Comparison of ENCODE assay signal across 1 cellular context in the genomic region with DNA sequence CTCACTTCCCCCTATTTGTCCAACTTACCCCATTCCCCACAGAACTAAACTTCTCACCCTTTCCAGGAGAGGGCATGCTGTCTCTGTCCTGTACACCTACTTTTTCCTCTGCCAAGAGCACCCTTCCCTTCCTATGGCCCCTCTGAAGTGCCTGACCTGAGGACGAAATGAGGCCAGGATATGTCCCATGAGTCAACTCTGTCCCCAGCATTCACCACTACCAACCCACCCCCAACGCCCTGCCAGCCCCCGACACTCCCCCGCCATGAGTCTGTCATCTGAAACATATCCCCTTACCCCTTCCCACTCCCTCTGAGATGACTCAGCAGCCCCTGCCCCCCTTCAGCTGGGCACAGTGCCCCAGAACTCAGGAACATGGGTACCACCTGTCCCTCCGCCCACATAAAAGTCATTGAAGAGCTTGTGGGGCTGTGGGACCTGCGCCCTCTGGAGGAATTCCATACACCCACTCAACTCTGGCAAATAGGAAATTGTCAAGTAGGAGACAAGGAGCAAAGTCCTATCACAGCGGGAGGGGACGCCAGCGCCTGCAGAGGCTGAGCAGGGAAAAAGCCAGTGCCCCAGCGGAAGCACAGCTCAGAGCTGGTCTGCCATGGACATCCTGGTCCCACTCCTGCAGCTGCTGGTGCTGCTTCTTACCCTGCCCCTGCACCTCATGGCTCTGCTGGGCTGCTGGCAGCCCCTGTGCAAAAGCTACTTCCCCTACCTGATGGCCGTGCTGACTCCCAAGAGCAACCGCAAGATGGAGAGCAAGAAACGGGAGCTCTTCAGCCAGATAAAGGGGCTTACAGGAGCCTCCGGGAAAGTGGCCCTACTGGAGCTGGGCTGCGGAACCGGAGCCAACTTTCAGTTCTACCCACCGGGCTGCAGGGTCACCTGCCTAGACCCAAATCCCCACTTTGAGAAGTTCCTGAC.
TF ChIP-seq lines count a peak whose summit lies in the region.

No MANE protein-coding gene starts in this region.

TF ChIP-seq in GM12878, 131 proteins besides CTCF, POLR2A, EP300 and RAD21:
- TF ChIP-seq IKZF1 (conservative IDR thresholded peaks at IDR 0.05) (peak; percentile 42; the same call in 1 of the 2 replicates), YBX1 (IDR thresholded peaks at IDR 0.05) (no peak)
